In the genomic region with DNA sequence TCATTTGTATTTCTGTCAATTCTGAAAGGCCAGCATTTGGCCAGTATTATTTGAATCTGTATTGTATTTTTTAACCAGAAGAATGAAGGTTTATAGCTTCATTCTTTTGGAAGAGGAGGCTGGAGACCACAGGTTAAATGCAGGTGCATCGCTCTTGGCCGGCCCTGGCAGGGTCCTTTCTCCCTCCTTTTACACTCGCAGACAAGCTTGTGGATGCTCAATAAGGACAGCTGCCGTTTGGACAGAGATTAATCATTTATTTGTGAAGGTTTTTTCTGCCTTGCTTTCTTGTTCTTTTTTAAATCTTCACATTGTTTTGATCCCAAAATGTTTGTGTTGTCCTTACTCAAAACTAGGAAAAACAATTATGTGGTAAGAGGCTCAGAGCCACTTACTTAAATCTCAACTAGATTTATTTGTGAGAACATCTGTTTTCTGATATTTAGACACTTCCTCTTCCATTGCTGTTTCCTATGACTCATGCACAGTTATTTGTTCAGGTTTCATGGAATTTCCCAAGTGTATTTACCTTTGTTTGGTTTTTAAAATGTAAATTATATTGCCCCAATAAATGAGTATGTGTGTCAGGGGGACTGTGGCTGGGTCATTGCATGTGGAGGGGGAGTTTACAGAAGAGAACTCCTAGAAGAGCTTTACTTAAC, we compare ENCODE assay signal across 10 cellular contexts. TPM values are rescaled to one million over a fixed set of nuclear protein-coding genes. Genes with fewer than 3 reads are reported as not detected.
DNase-seq lines count a peak whose midpoint lies in the region; ATAC-seq and TF ChIP-seq lines count a peak whose summit lies in the region.
"Had no signal": no experiment of that assay in that cellular context is flagged by ENCODE, and none has a peak within 500 bp of the region (broad histone marks: within the 10 kb centered on the region; RNA-seq: fewer than 3 reads in every experiment).

No MANE protein-coding gene starts in this region.

- no peak overlapping the region for H2BK20ac ChIP-seq in IMR-90 (ENCODE audit: low read depth, low read length)

- no peak overlapping the region for H3K4me2 ChIP-seq in IMR-90 (ENCODE audit: low read depth, low read length)

- peak overlapping the region; percentile 52; the same call in 1 of the 2 replicates for H3K18ac ChIP-seq in IMR-90 (ENCODE audit: low read depth, low read length)

- H4K5ac ChIP-seq in IMR-90 (ENCODE audit: low read depth, low read length), result no peak overlapping the region

- ATAC-seq in IMR-90 (ENCODE audit: low read depth) (peak; percentile 56), lung (ENCODE audit: insufficient read depth, low FRiP score) (no peak), HG02938 (IDR thresholded peaks at IDR 0.05; ENCODE audit: unreplicated experiment) (no peak), aorta (ENCODE audit: low FRiP score) (no peak)

- no peaks in the 10 kb centered on the region for H3K27me3 ChIP-seq in A673 (replicated peaks; ENCODE audit: insufficient read depth, low read depth, low read length, poor library complexity)
- H3K27me3 ChIP-seq in IMR-90 (ENCODE audit: control insufficient read depth, insufficient read depth, low read length), result no peaks in the 10 kb centered on the region
- no peaks in the 10 kb centered on the region for H3K27me3 ChIP-seq in breast epithelium
- H3K27me3 ChIP-seq in lung (ENCODE audit: control insufficient read depth, insufficient read depth), result no peaks in the 10 kb centered on the region
- no peaks in the 10 kb centered on the region for H3K27me3 ChIP-seq in aorta (ENCODE audit: control insufficient read depth in 1 of 2, insufficient read depth in 2 of 2, low read length in 1 of 2)
- no peaks in the 10 kb centered on the region for H3K27me3 ChIP-seq in BE2C

- no peak overlapping the region for H2BK120ac ChIP-seq in IMR-90 (ENCODE audit: low read depth, low read length)

- TF ChIP-seq POLR2A in IMR-90 (IDR thresholded peaks at IDR 0.05; ENCODE audit: low read depth, low read length), result no peak
- no peak for TF ChIP-seq POLR2A in breast epithelium (IDR thresholded peaks at IDR 0.05)

- no peak overlapping the region for H2BK15ac ChIP-seq in IMR-90 (ENCODE audit: low read depth, low read length)

- H3K9me3 ChIP-seq in A673 (ENCODE audit: low read depth, low read length, poor library complexity, severe bottlenecking) (no peaks in the 10 kb centered on the region), IMR-90 (ENCODE audit: control insufficient read depth, insufficient read depth, low read length) (no peaks in the 10 kb centered on the region), breast epithelium (no peaks in the 10 kb centered on the region), lung (ENCODE audit: control insufficient read depth in 2 of 2, insufficient read depth in 1 of 2, low read length in 1 of 2) (no peaks in the 10 kb centered on the region), aorta (ENCODE audit: control insufficient read depth, low read length) (no peaks in the 10 kb centered on the region), BE2C (no peaks in the 10 kb centered on the region)

- no peak for TF ChIP-seq RAD21 in IMR-90 (IDR thresholded peaks at IDR 0.05; ENCODE audit: low read length)

- no peak overlapping the region; the same call in 1 of the 2 replicates for H3K4ac ChIP-seq in IMR-90 (ENCODE audit: low read depth, low read length)

- H3K4me3 ChIP-seq in A673 (ENCODE audit: low read depth, low read length, poor library complexity, severe bottlenecking), result no peak overlapping the region
- no peak overlapping the region for H3K4me3 ChIP-seq in IMR-90 (ENCODE audit: insufficient read depth, low read depth, low read length)
- H3K4me3 ChIP-seq in breast epithelium, result no peak overlapping the region
- H3K4me3 ChIP-seq in lung, result no peak overlapping the region
- no peak overlapping the region for H3K4me3 ChIP-seq in aorta (ENCODE audit: low read length in 2 of 2)
- H3K4me3 ChIP-seq in BE2C (ENCODE audit: low read depth, low read length), result no peak overlapping the region

- H2AK9ac ChIP-seq in IMR-90 (replicated peaks; ENCODE audit: low read depth, low read length, poor library complexity), result no peak overlapping the region

- CTCF ChIA-PET in A673 (lab: Charles Lee), result no interaction called here
- CTCF ChIA-PET in IMR-90 (lab: Yijun Ruan, JAX), result interaction anchor here (0.5 to 1.5 kb wide), 2 partner anchors 12 to 190 kb away, joined by 3 to 4 read pairs; no protein-coding TSS in a partner anchor

- no peak overlapping the region for H3K9ac ChIP-seq in IMR-90 (ENCODE audit: low read depth, low read length)

- no peak overlapping the region for H4K91ac ChIP-seq in IMR-90 (ENCODE audit: insufficient read depth, low read depth, low read length)

- H3K36me3 ChIP-seq in A673 (ENCODE audit: insufficient read depth, low read length, poor library complexity, severe bottlenecking) (peaks cover 44% of the 10 kb centered on the region), IMR-90 (ENCODE audit: control insufficient read depth, insufficient read depth, low read length) (peaks cover 49% of the 10 kb centered on the region), breast epithelium (no peaks in the 10 kb centered on the region), lung (ENCODE audit: control insufficient read depth in 2 of 2, insufficient read depth in 2 of 2, low read length in 2 of 2) (peaks cover 15 to 56% of the 10 kb centered on the region in 2 donors), aorta (ENCODE audit: control insufficient read depth in 1 of 2, insufficient read depth in 2 of 2, low read length in 1 of 2) (peaks cover 12 to 16% of the 10 kb centered on the region in 2 donors), BE2C (peaks cover 40% of the 10 kb centered on the region)

- dilution Hi-C loops in IMR-90 (cut with HindIII; ENCODE audit: low sequenced_read_pairs, unreplicated experiment), result no loop called here

- no peaks in the 10 kb centered on the region for H4K20me1 ChIP-seq in IMR-90 (ENCODE audit: insufficient read depth, low read length)

- H3K14ac ChIP-seq in IMR-90 (replicated peaks; ENCODE audit: low read depth, low read length), result no peak overlapping the region

- BruUV-seq in A673 (replicated peaks; lab: Mats Ljungman, UMichigan), result no TSS peak
- BruUV-seq in IMR-90 (replicated peaks; lab: Mats Ljungman, UMichigan), result no TSS peak

- H3K27ac ChIP-seq in A673 (ENCODE audit: low read depth, low read length, poor library complexity, severe bottlenecking), result no peak overlapping the region
- no peak overlapping the region; the same call in 1 of the 2 replicates for H3K27ac ChIP-seq in IMR-90 (ENCODE audit: insufficient read depth, low read length)
- H3K27ac ChIP-seq in breast epithelium, result peak overlapping the region; percentile 64 to 83
- peak overlapping the region; percentile 42 to 80 for H3K27ac ChIP-seq in lung (ENCODE audit: low read depth in 1 of 2, low read length in 1 of 2)
- no peak overlapping the region for H3K27ac ChIP-seq in aorta (ENCODE audit: low read depth in 1 of 2, low read length in 2 of 2)
- H3K27ac ChIP-seq: C4-2B had no signal

- WGBS in IMR-90 (ENCODE audit: extremely low coverage in 2 of 2, insufficient read length in 1 of 2), 2 experiments, result no CpG with 5 or more reads among the region's 4 CpGs
- 64 to 81% methylated on average over 4 of the region's 4 CpGs for WGBS in lung, 2 donors
- 79 to 80% methylated on average over 4 of the region's 4 CpGs for WGBS in aorta, 2 donors

- H4K8ac ChIP-seq in IMR-90 (ENCODE audit: low read depth in 2 of 2, low read length in 2 of 2), result no peak overlapping the region; a peak in 1 of 4 replicates

- POLR2A ChIA-PET in A673 (lab: Charles Lee; ENCODE audit: low non-redundant PET), result no interaction called here
- POLR2A ChIA-PET in IMR-90 (lab: Charles Lee; ENCODE audit: unreplicated experiment), result interaction anchor here (0.6 kb wide), 1 partner anchor 90 kb away, joined by 7 read pairs; no protein-coding TSS in a partner anchor

- H3K9me1 ChIP-seq in IMR-90 (ENCODE audit: insufficient read depth, low read length), result peaks cover 11% of the 10 kb centered on the region

- no peak overlapping the region for H3K56ac ChIP-seq in IMR-90 (ENCODE audit: extremely low read depth, insufficient read depth, low read length)

- DNase-seq in A673 (ENCODE audit: low spot score) (peak; percentile 42), IMR-90 (peak; percentile 67), breast epithelium (ENCODE audit: low spot score in 2 of 2) (no peak), lung (ENCODE audit: low spot score) (no peak), hepatic stellate cell (ENCODE audit: low spot score) (no peak), aorta (no peak), BE2C (no peak)
- DNase-seq: T-helper 1 cell had no signal

- no peak overlapping the region for H2AK5ac ChIP-seq in IMR-90 (ENCODE audit: low read depth, low read length)

- no peak overlapping the region for H2AFZ ChIP-seq in IMR-90 (replicated peaks; ENCODE audit: low read length, poor library complexity)

- in situ Hi-C loops in IMR-90 (cut with MboI; ENCODE audit: low sequenced_read_pairs), result no loop called here

- H3K79me1 ChIP-seq in IMR-90 (ENCODE audit: low read depth in 1 of 2, low read length in 2 of 2), result peaks cover 10 to 53% of the 10 kb centered on the region in 2 experiments; a peak in 3 of 4 replicates

- TF ChIP-seq CTCF in A673 (conservative IDR thresholded peaks at IDR 0.05; ENCODE audit: low read depth, low read length) (no peak), IMR-90 (conservative IDR thresholded peaks at IDR 0.05; ENCODE audit: low read depth, low read length) (no peak), breast epithelium (IDR thresholded peaks at IDR 0.05) (no peak), lung (IDR thresholded peaks at IDR 0.05; ENCODE audit: control extremely low read depth, extremely low read depth) (no peak), BE2C (IDR thresholded peaks at IDR 0.05; ENCODE audit: low read depth, low read length) (no peak)

- no peak overlapping the region for H3K23ac ChIP-seq in IMR-90 (ENCODE audit: low read depth, low read length)

- peak overlapping the region; percentile 8 for H2BK5ac ChIP-seq in IMR-90 (ENCODE audit: low read depth, low read length, poor library complexity, severe bottlenecking)

- intact Hi-C loops in A673 (cut with micrococcal nuclease; ENCODE audit: unreplicated experiment), result no loop called here
- intact Hi-C loops in IMR-90 (cut with micrococcal nuclease), result no loop called here
- intact Hi-C loops in breast epithelium (cut with DNase I; ENCODE audit: low total_unique reads), result no loop called here
- intact Hi-C loops in aorta (cut with DNase I), result loop anchor here in 1 of 2 donors (10.0 kb wide), 2 partner anchors 95 to 285 kb away; no protein-coding TSS in a partner anchor

- peaks cover 8% of the 10 kb centered on the region for H3K4me1 ChIP-seq in A673 (ENCODE audit: insufficient read depth, low read length, poor library complexity, severe bottlenecking)
- peaks cover 8% of the 10 kb centered on the region for H3K4me1 ChIP-seq in IMR-90 (ENCODE audit: control insufficient read depth, insufficient read depth, low read length)
- H3K4me1 ChIP-seq in breast epithelium, result peaks cover 0 to 8% of the 10 kb centered on the region in 2 donors
- no peaks in the 10 kb centered on the region for H3K4me1 ChIP-seq in lung (ENCODE audit: control insufficient read depth in 2 of 2, insufficient read depth in 2 of 2, low read length in 2 of 2)
- no peaks in the 10 kb centered on the region for H3K4me1 ChIP-seq in aorta (ENCODE audit: control insufficient read depth in 1 of 2, insufficient read depth in 2 of 2, low read length in 2 of 2)
- H3K4me1 ChIP-seq in BE2C, result no peaks in the 10 kb centered on the region

RNA-seq across cellular contexts. Expression of a gene that starts 46.7 kb away (rescaled TPM):
- total RNA-seq in A673 (2021) (0.11 and 0.26 TPM in 2 replicates), IMR-90 (2012; rRNA removed) (2.2 and 2.3 TPM in 2 replicates), breast epithelium (10 to 100 TPM in 2 of 3 donors, 1 to 10 TPM in 1; 3.0 to 20.3 (median 16.4) TPM), lung (10 to 100 TPM; 31.1 to 49.6 TPM), aorta (under 1 TPM; 0.90 to 0.91 TPM)
- polyA plus RNA-seq in IMR-90 (2012; rRNA removed) (2.6 and 2.8 TPM in 2 replicates), lung (10 to 100 TPM; 13.7 to 63.1 TPM), aorta (1 to 10 TPM; 1.0 to 1.2 TPM)
- polyA plus RNA-seq in IMR-90 (2012; cell fraction: cytosol; rRNA removed), result 1.4 TPM in 2 replicates
- polyA plus RNA-seq in IMR-90 (2012; cell fraction: nucleus; rRNA removed; ENCODE audit: low replicate concordance), result 1.1 and 2.6 TPM in 2 replicates
- polyA plus RNA-seq in BE2C (2012; ENCODE audit: insufficient read depth, insufficient read length, low read depth), result 0.40 TPM

Comparison
In these comparisons a context has a peak if more than half of its experiments do, and no peak if none do; other contexts are left out.
1. DNase-seq: peak in A673 (single experiment) and IMR-90 (single experiment); none in breast epithelium (0 of 2), lung (single experiment), hepatic stellate cell (single experiment), aorta (0 of 2) and BE2C (single experiment).
2. H3K27ac ChIP-seq: peak in breast epithelium (2 of 2) and lung (2 of 2); none in A673 (single experiment), IMR-90 (single experiment) and aorta (0 of 2).